ENCODE assay signal across 8 cellular contexts in genomic region chrX:47217852-47218279, GRCh38. TPM values are rescaled to one million over a fixed set of nuclear protein-coding genes. Genes with fewer than 3 reads are reported as not detected.
DNase-seq lines count a peak whose midpoint lies in the region; ATAC-seq and TF ChIP-seq lines count a peak whose summit lies in the region.

No MANE protein-coding gene starts in this region.

- TF ChIP-seq CTCF in DND-41 (IDR thresholded peaks at IDR 0.05; ENCODE audit: borderline replicate concordance, extremely low read depth, low read length, poor library complexity, severe bottlenecking) (no peak), GM23338 (conservative IDR thresholded peaks at IDR 0.05; ENCODE audit: low read depth in 2 of 2) (no peak), natural killer cell (IDR thresholded peaks at IDR 0.05) (no peak)

- H3K27me3 ChIP-seq in DND-41 (ENCODE audit: insufficient read depth, low read length, poor library complexity) (no peaks in the 10 kb centered on the region), GM23338 (ENCODE audit: insufficient read depth) (no peaks in the 10 kb centered on the region)

- H3K4me3 Mint-ChIP-seq in GM23338 (peak overlapping the region; percentile 92), natural killer cell (peak overlapping the region; percentile 94)

- H3K36me3 Mint-ChIP-seq in GM23338 (ENCODE audit: low read depth): peaks cover 50% of the 10 kb centered on the region
- no peaks in the 10 kb centered on the region for H3K36me3 Mint-ChIP-seq in natural killer cell

- no peaks in the 10 kb centered on the region for H3K9me3 Mint-ChIP-seq in GM23338
- H3K9me3 Mint-ChIP-seq in natural killer cell: no peaks in the 10 kb centered on the region

- DNase-seq in DND-41 (peak; percentile 97), GM23338 (ENCODE audit: low spot score) (peak; percentile 96), LHCN-M2 (ENCODE audit: low read depth) (peak; percentile 97), RPMI8226 (peak; percentile 98), fibroblast of peridontal ligament (ENCODE audit: extremely low read depth) (peak; percentile 98), natural killer cell (peak; percentile 85)
- DNase-seq in activated T-helper 9 cell treated with anti-CD3 and anti-CD28 coated beads, Interleukin-2, amount 50 U/mL, for 16 hours (ENCODE audit: low read depth): peak; percentile 97
- DNase-seq in stimulated activated naive CD4-positive, alpha-beta T cell (lab: John Stamatoyannopoulos, UW): peak; percentile 94 to 100 (median 98)

- H3K4me3 ChIP-seq in DND-41 (ENCODE audit: low read depth in 1 of 2, low read length in 2 of 2) (peak overlapping the region; percentile 59 to 81; a peak in 3 of 4 replicates), GM23338 (peak overlapping the region; percentile 69)

- H2AFZ ChIP-seq in DND-41 (ENCODE audit: low read depth, low read length) (peak overlapping the region; percentile 94), GM23338 (no peak overlapping the region)

- peaks cover 31% of the 10 kb centered on the region for H3K4me1 Mint-ChIP-seq in GM23338
- peaks cover 36 to 50% of the 10 kb centered on the region in 2 donors for H3K4me1 Mint-ChIP-seq in natural killer cell

- peaks cover 65% of the 10 kb centered on the region for H3K36me3 ChIP-seq in DND-41 (ENCODE audit: insufficient read depth, low read length)
- H3K36me3 ChIP-seq in GM23338 (ENCODE audit: insufficient read depth): 0 out of 2 replicates have a peak, but pooled peaks cover 7% of the 10 kb centered on the region

- H3K9ac ChIP-seq in DND-41 (ENCODE audit: low read depth, low read length): peak overlapping the region; percentile 100

- H3K79me2 ChIP-seq in DND-41 (ENCODE audit: insufficient read depth, low read length) (peaks cover 46% of the 10 kb centered on the region), GM23338 (replicated peaks; ENCODE audit: insufficient read depth) (peaks cover 37% of the 10 kb centered on the region)

- H3K27me3 Mint-ChIP-seq in GM23338 (ENCODE audit: insufficient read depth, low read depth, poor library complexity) (peaks cover 20% of the 10 kb centered on the region), natural killer cell (ENCODE audit: low read depth in 2 of 2) (no peaks in the 10 kb centered on the region)

- H4K20me1 ChIP-seq in DND-41 (ENCODE audit: insufficient read depth, low read length) (peaks cover 36% of the 10 kb centered on the region), GM23338 (replicated peaks; ENCODE audit: insufficient read depth) (no peaks in the 10 kb centered on the region)

- H3F3A ChIP-seq in GM23338 (replicated peaks; ENCODE audit: low read depth): peaks cover 7% of the 10 kb centered on the region; the same call in 1 of the 2 replicates

- H3K27ac ChIP-seq in DND-41 (ENCODE audit: low read length): peak overlapping the region; percentile 99
- peak overlapping the region; percentile 91 for H3K27ac ChIP-seq in GM23338 (ENCODE audit: low read depth)

- intact Hi-C loops in natural killer cell (cut with micrococcal nuclease): loop anchor here (1.0 to 10.0 kb wide), 4 partner anchors 15 to 437 kb away; partner anchors contain the start of genes ELK1, UBA1, USP11 and UXT

- H3K9me3 ChIP-seq in DND-41 (ENCODE audit: insufficient read depth, low read length, severe bottlenecking): no peaks in the 10 kb centered on the region

- H3K9me2 ChIP-seq in GM23338 (ENCODE audit: insufficient read depth): no peaks in the 10 kb centered on the region

- ATAC-seq in DND-41 (ENCODE audit: insufficient read depth, low read depth) (peak; percentile 87), GM23338 (peak; percentile 79), natural killer cell (peak; percentile 77 to 91 (median 77))

- H3K4me1 ChIP-seq in DND-41 (ENCODE audit: insufficient read depth, low read length) (peaks cover 60% of the 10 kb centered on the region), GM23338 (ENCODE audit: insufficient read depth) (no peaks in the 10 kb centered on the region)

- H3K27ac Mint-ChIP-seq in GM23338: peak overlapping the region; percentile 99
- peak overlapping the region; percentile 95 to 98 for H3K27ac Mint-ChIP-seq in natural killer cell

- H3K4me2 ChIP-seq in DND-41 (ENCODE audit: insufficient read depth, low read length) (peak overlapping the region; percentile 74), GM23338 (peak overlapping the region; percentile 79)

TF ChIP-seq in GM23338, 12 proteins besides CTCF, POLR2A, EP300 and RAD21 (continues in another document):
- no peak for TF ChIP-seq POLR2AphosphoS5 (IDR thresholded peaks at IDR 0.05; ENCODE audit: low read depth)
- no peak for TF ChIP-seq JUNB (IDR thresholded peaks at IDR 0.05; ENCODE audit: unreplicated experiment)
- TF ChIP-seq STAT1 (IDR thresholded peaks at IDR 0.05; ENCODE audit: unreplicated experiment): no peak
- TF ChIP-seq ZNF114 (CRISPR knock-in tag; IDR thresholded peaks at IDR 0.05): no peak
- TF ChIP-seq, protein P1, sequence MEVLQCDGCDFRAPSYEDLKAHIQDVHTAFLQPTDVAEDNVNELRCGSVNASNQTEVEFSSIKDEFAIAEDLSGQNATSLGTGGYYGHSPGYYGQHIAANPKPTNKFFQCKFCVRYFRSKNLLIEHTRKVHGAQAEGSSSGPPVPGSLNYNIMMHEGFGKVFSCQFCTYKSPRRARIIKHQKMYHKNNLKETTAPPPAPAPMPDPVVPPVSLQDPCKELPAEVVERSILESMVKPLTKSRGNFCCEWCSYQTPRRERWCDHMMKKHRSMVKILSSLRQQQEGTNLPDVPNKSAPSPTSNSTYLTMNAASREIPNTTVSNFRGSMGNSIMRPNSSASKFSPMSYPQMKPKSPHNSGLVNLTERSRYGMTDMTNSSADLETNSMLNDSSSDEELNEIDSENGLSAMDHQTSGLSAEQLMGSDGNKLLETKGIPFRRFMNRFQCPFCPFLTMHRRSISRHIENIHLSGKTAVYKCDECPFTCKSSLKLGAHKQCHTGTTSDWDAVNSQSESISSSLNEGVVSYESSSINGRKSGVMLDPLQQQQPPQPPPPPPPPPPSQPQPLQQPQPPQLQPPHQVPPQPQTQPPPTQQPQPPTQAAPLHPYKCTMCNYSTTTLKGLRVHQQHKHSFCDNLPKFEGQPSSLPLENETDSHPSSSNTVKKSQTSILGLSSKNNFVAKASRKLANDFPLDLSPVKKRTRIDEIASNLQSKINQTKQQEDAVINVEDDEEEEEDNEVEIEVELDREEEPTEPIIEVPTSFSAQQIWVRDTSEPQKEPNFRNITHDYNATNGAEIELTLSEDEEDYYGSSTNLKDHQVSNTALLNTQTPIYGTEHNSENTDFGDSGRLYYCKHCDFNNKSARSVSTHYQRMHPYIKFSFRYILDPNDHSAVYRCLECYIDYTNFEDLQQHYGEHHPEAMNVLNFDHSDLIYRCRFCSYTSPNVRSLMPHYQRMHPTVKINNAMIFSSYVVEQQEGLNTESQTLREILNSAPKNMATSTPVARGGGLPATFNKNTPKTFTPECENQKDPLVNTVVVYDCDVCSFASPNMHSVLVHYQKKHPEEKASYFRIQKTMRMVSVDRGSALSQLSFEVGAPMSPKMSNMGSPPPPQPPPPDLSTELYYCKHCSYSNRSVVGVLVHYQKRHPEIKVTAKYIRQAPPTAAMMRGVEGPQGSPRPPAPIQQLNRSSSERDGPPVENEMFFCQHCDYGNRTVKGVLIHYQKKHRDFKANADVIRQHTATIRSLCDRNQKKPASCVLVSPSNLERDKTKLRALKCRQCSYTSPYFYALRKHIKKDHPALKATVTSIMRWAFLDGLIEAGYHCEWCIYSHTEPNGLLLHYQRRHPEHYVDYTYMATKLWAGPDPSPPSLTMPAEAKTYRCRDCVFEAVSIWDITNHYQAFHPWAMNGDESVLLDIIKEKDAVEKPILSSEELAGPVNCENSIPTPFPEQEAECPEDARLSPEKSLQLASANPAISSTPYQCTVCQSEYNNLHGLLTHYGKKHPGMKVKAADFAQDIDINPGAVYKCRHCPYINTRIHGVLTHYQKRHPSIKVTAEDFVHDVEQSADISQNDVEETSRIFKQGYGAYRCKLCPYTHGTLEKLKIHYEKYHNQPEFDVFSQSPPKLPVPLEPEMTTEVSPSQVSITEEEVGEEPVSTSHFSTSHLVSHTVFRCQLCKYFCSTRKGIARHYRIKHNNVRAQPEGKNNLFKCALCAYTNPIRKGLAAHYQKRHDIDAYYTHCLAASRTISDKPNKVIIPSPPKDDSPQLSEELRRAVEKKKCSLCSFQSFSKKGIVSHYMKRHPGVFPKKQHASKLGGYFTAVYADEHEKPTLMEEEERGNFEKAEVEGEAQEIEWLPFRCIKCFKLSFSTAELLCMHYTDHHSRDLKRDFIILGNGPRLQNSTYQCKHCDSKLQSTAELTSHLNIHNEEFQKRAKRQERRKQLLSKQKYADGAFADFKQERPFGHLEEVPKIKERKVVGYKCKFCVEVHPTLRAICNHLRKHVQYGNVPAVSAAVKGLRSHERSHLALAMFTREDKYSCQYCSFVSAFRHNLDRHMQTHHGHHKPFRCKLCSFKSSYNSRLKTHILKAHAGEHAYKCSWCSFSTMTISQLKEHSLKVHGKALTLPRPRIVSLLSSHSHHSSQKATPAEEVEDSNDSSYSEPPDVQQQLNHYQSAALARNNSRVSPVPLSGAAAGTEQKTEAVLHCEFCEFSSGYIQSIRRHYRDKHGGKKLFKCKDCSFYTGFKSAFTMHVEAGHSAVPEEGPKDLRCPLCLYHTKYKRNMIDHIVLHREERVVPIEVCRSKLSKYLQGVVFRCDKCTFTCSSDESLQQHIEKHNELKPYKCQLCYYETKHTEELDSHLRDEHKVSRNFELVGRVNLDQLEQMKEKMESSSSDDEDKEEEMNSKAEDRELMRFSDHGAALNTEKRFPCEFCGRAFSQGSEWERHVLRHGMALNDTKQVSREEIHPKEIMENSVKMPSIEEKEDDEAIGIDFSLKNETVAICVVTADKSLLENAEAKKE (CRISPR knock-in tag; IDR thresholded peaks at IDR 0.05): no peak

RNA-seq across cellular contexts. Expression of gene CDK16, which starts 0.6 kb away (rescaled TPM):
- 111 and 158 TPM in 2 replicates for total RNA-seq in GM23338 (2014; rRNA removed; shearing (Covaris generic))
- 55.9 and 58.9 TPM in 2 replicates for polyA plus RNA-seq in GM23338 (2016; fragmentation: Nextera tagmentation; extraction: Ambion mirVana)
- total RNA-seq in LHCN-M2 (2014; rRNA removed): 132 and 136 TPM in 2 replicates
- 125 TPM for polyA plus RNA-seq in LHCN-M2 (2012)
- 100 to 1,000 TPM; 112 to 140 (median 126) TPM for total RNA-seq in natural killer cell

RNA-seq across cellular contexts. Expression of gene USP11, which starts 14.9 kb away (rescaled TPM):
- total RNA-seq in GM23338 (2014; rRNA removed; shearing (Covaris generic)): 61.9 and 65.1 TPM in 2 replicates
- polyA plus RNA-seq in GM23338 (2016; fragmentation: Nextera tagmentation; extraction: Ambion mirVana): 57.0 and 64.2 TPM in 2 replicates
- 32.0 and 42.9 TPM in 2 replicates for total RNA-seq in LHCN-M2 (2014; rRNA removed)
- polyA plus RNA-seq in LHCN-M2 (2012): 66.1 TPM
- total RNA-seq in natural killer cell: 100 to 1,000 TPM; 107 to 131 (median 108) TPM

RNA-seq across cellular contexts. Expression of gene UBA1, which starts 24.2 kb away (rescaled TPM):
- total RNA-seq in GM23338 (2014; rRNA removed; shearing (Covaris generic)): 344 and 377 TPM in 2 replicates
- 97.7 and 104 TPM in 2 replicates for polyA plus RNA-seq in GM23338 (2016; fragmentation: Nextera tagmentation; extraction: Ambion mirVana)
- total RNA-seq in LHCN-M2 (2014; rRNA removed) (239 and 241 TPM in 2 replicates), natural killer cell (100 to 1,000 TPM; 118 to 168 (median 120) TPM)
- polyA plus RNA-seq in LHCN-M2 (2012): 261 TPM

Comparison
In these comparisons a context has a peak if more than half of its experiments do, and no peak if none do; other contexts are left out.
1. Peak in every context shown above with its lines: DNase-seq, ATAC-seq, H3K4me3 ChIP-seq and H3K27ac ChIP-seq.